8 cellular contexts compared by ENCODE assay signal in genomic region chr1:211352985-211353515, GRCh38. TPM values are rescaled to one million over a fixed set of nuclear protein-coding genes. Genes with fewer than 3 reads are reported as not detected.
DNase-seq lines count a peak whose midpoint lies in the region; ATAC-seq and TF ChIP-seq lines count a peak whose summit lies in the region.

No MANE protein-coding gene starts in this region.

- H3K36me3 Mint-ChIP-seq in activated T-cell treated with anti-CD3 and anti-CD28 coated beads, Interleukin-2, amount 50 U/mL, for 4 hours (ENCODE audit: insufficient read depth), result peaks cover 28% of the 10 kb centered on the region

- intact Hi-C loops in heart right ventricle (cut with DNase I), result no loop called here

- peak overlapping the region; percentile 50 for H3K4me3 Mint-ChIP-seq in activated T-cell treated with anti-CD3 and anti-CD28 coated beads, Interleukin-2, amount 50 U/mL, for 4 hours

- H3K4me3 ChIP-seq in NT2/D1 (ENCODE audit: insufficient read length, low read depth) (no peak overlapping the region), heart right ventricle (no peak overlapping the region)

- peaks cover 87% of the 10 kb centered on the region for H3K4me1 Mint-ChIP-seq in activated T-cell treated with anti-CD3 and anti-CD28 coated beads, Interleukin-2, amount 50 U/mL, for 4 hours (ENCODE audit: low read depth)

- peaks cover 42% of the 10 kb centered on the region for H3K36me3 ChIP-seq in NT2/D1 (ENCODE audit: insufficient read depth, insufficient read length, low read length)
- H3K36me3 ChIP-seq in heart right ventricle, result peaks cover 0 to 28% (median 0%) of the 10 kb centered on the region in 9 donors

- TF ChIP-seq CTCF in heart right ventricle (IDR thresholded peaks at IDR 0.05), result peak; percentile 40 to 81 (median 57)

- H3K27ac ChIP-seq in heart right ventricle, result peak overlapping the region in 1 of 10 donors; percentile 24

- H3K9ac ChIP-seq in NT2/D1 (ENCODE audit: insufficient read length, low read depth), result no peak overlapping the region

- DNase-seq in activated gamma-delta T cell treated with Interleukin-2 at 50 U/mL for 16 hours, result peak; percentile 63
- DNase-seq in activated gamma-delta T cell (lab: John Stamatoyannopoulos, UW), result no peak
- peak; percentile 42 for DNase-seq in NT2/D1 (ENCODE audit: low read depth, low spot score)
- peak; percentile 63 for DNase-seq in activated T-cell treated with anti-CD3 and anti-CD28 coated beads, Interleukin-2, amount 50 U/mL, for 4 hours
- DNase-seq in heart right ventricle, result peak in 1 of 2 donors; percentile 24
- DNase-seq in stimulated activated CD4-positive, alpha-beta T cell treated with anti-CD3 and anti-CD28 coated beads, TNF-alpha, amount 100 ng/mL, for 24 hours (ENCODE audit: low read depth in 3 of 3), result peak; percentile 37 to 55 (median 44)
- no peak for DNase-seq in NCI-H1417 treated with DMSO at 0.1 percent for 48 hours (lab: John Stamatoyannopoulos, UW)

- H3K9me3 ChIP-seq in NT2/D1 (ENCODE audit: insufficient read depth, low read length) (peaks cover 14% of the 10 kb centered on the region; the same call in 1 of the 2 replicates), heart right ventricle (peaks cover 0 to 7% (median 0%) of the 10 kb centered on the region in 11 donors)

- ATAC-seq in HG02678 (IDR thresholded peaks at IDR 0.05; ENCODE audit: unreplicated experiment) (peak; percentile 84), heart right ventricle (peak in 1 of 8 donors; percentile 25)
- ATAC-seq in activated T-cell treated with anti-CD3 and anti-CD28 coated beads, Interleukin-2, amount 50 U/mL, for 4 hours, result peak; percentile 60 to 64

- peaks cover 2% of the 10 kb centered on the region for H3K4me1 ChIP-seq in NT2/D1 (ENCODE audit: insufficient read depth, insufficient read length)
- peaks cover 0 to 14% (median 0%) of the 10 kb centered on the region in 9 donors for H3K4me1 ChIP-seq in heart right ventricle

- peaks cover 7% of the 10 kb centered on the region for H3K9me3 Mint-ChIP-seq in activated T-cell treated with anti-CD3 and anti-CD28 coated beads, Interleukin-2, amount 50 U/mL, for 4 hours

- H3K27me3 ChIP-seq in NT2/D1 (ENCODE audit: insufficient read depth, insufficient read length) (no peaks in the 10 kb centered on the region), heart right ventricle (no peaks in the 10 kb centered on the region)

- WGBS in heart right ventricle, 2 donors, result 80 to 84% methylated on average over 8 of the region's 8 CpGs

- no peaks in the 10 kb centered on the region for H3K27me3 Mint-ChIP-seq in activated T-cell treated with anti-CD3 and anti-CD28 coated beads, Interleukin-2, amount 50 U/mL, for 4 hours (ENCODE audit: low read depth)

RNA-seq across cellular contexts. Expression of gene TRAF5, which starts 26.4 kb away (rescaled TPM):
- 10 to 100 TPM; 16.3 to 20.6 (median 17.0) TPM for total RNA-seq in activated T-cell treated with anti-CD3 and anti-CD28 coated beads, Interleukin-2, amount 50 U/mL, for 4 hours
- total RNA-seq in heart right ventricle, result 1 to 10 TPM; 1.3 to 4.6 (median 1.8) TPM
- 1 to 10 TPM; 1.9 to 5.5 TPM for polyA plus RNA-seq in heart right ventricle

Comparison
In these comparisons a context has a peak if more than half of its experiments do, and no peak if none do; other contexts are left out.
1. DNase-seq: peak in activated gamma-delta T cell treated with Interleukin-2 at 50 U/mL for 16 hours (single experiment), NT2/D1 (single experiment), activated T-cell treated with anti-CD3 and anti-CD28 coated beads, Interleukin-2, amount 50 U/mL, for 4 hours (single experiment) and stimulated activated CD4-positive, alpha-beta T cell treated with anti-CD3 and anti-CD28 coated beads, TNF-alpha, amount 100 ng/mL, for 24 hours (3 of 3); none in activated gamma-delta T cell (single experiment) and NCI-H1417 treated with DMSO at 0.1 percent for 48 hours (single experiment).